Comparison of ENCODE assay signal across 1 cellular context in the genomic region with DNA sequence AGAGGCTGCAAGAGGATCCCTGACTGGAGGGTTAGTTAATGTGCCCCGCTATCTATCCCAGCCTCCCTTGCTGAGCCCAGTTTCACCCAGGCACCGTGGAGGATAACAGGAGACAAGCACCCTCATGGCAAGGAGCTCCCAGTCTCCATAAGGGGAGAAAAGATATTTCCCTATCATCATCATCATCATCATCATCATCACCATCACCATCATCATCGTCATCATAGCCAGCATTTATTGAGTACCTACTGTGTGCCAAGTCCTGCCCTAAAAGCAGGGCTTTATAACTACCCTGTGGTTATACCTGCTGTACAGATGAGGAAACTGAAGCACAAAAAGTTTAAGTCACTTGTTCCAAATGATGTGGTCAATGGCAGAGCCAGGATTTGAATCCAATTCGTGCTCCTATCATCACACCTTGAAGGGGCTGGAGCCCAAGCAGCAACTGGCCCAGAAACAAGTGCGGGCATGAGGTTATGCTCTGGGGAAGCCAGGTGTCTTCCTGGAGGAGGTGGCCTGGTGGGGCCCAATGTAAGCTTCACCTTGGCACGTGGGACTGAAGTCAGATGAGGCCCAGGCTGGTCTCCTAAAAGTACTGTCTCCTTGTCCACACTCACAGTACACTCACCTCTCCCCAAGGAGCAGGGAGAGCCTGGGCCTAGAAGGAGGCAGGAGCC.
TF ChIP-seq lines count a peak whose summit lies in the region.

No MANE protein-coding gene starts in this region.

TF ChIP-seq in IMR-90, 13 proteins besides CTCF, POLR2A, EP300 and RAD21:
- TF ChIP-seq, protein P1, sequence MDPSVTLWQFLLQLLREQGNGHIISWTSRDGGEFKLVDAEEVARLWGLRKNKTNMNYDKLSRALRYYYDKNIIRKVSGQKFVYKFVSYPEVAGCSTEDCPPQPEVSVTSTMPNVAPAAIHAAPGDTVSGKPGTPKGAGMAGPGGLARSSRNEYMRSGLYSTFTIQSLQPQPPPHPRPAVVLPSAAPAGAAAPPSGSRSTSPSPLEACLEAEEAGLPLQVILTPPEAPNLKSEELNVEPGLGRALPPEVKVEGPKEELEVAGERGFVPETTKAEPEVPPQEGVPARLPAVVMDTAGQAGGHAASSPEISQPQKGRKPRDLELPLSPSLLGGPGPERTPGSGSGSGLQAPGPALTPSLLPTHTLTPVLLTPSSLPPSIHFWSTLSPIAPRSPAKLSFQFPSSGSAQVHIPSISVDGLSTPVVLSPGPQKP (IDR thresholded peaks at IDR 0.05; ENCODE audit: borderline replicate concordance, low read depth, low read length): no peak
- TF ChIP-seq SMC3 (IDR thresholded peaks at IDR 0.05; ENCODE audit: low read depth, low read length) (no peak), CEBPB (IDR thresholded peaks at IDR 0.05; ENCODE audit: low read depth, low read length) (no peak), BHLHE40 (IDR thresholded peaks at IDR 0.05; ENCODE audit: low read depth, low read length) (no peak), MAFK (IDR thresholded peaks at IDR 0.05; ENCODE audit: low read depth, low read length) (no peak), FOS (IDR thresholded peaks at IDR 0.05; ENCODE audit: low read depth, low read length) (no peak), CHD1 (IDR thresholded peaks at IDR 0.05; ENCODE audit: low read depth, low read length) (no peak), RFX5 (IDR thresholded peaks at IDR 0.05; ENCODE audit: low read depth, low read length) (no peak), MAZ (IDR thresholded peaks at IDR 0.05; ENCODE audit: borderline replicate concordance, low read depth, low read length) (no peak), NFE2L2 (IDR thresholded peaks at IDR 0.05; ENCODE audit: low read depth, low read length) (no peak)
- TF ChIP-seq, protein P2, sequence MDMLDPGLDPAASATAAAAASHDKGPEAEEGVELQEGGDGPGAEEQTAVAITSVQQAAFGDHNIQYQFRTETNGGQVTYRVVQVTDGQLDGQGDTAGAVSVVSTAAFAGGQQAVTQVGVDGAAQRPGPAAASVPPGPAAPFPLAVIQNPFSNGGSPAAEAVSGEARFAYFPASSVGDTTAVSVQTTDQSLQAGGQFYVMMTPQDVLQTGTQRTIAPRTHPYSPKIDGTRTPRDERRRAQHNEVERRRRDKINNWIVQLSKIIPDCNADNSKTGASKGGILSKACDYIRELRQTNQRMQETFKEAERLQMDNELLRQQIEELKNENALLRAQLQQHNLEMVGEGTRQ (IDR thresholded peaks at IDR 0.05; ENCODE audit: low read depth, low read length): no peak
